Comparison of ENCODE assay signal across 13 cellular contexts in the genomic region with DNA sequence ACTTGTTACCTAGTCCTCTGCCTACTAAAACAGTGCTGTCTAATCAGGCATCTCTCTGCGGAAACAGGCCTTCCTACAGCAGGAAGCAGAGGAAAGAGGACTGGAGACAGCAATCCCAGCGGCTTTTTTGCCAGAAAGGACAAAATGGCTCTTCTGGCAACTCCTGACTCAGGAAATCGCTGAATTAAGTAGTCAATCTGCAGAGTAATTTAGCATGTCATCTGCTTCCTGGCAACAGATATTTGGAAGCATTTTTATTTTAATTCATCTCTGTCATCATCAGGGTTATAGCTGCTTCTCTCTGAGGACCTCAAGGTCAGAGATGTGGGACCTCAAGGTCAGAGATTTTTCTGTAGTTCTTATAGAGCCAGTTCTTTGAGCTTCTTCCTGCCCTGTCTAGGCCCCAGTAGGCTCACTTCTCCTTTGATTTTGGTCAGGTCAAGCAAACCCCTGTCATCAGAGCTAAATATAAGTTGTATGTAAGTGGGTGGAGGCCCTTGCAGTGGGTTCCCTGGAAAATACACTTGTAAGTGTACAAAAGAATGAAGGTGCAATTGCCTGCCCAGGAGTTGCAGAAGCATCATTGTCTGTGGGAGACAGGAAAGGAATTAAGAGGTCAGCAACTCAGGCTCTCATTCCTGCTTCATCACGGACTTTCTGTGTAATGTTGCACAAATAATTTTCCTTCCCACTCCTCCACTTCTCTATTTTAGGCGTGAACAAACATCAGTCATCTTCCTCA.
DNase-seq lines count a peak whose midpoint lies in the region; ATAC-seq, FAIRE-seq and TF ChIP-seq lines count a peak whose summit lies in the region.
"Had no signal": no experiment of that assay in that cellular context is flagged by ENCODE, and none has a peak within 500 bp of the region (broad histone marks: within the 10 kb centered on the region; RNA-seq: fewer than 3 reads in every experiment).

No MANE protein-coding gene starts in this region.

- WGBS in pancreas, 2 donors = 62 to 66% methylated on average over 5 of the region's 5 CpGs

- FAIRE-seq in pancreas (lab: Jason Lieb, UNC) = no peak

- H3K27me3 ChIP-seq in cardiac muscle cell (no peaks in the 10 kb centered on the region), pancreas (no peaks in the 10 kb centered on the region)

- intact Hi-C loops in pancreas (cut with DNase I) = no loop called here

- ATAC-seq in pancreas (peak in 3 of 4 donors; percentile 40 to 53 (median 51)), GM21528 (IDR thresholded peaks at IDR 0.05; ENCODE audit: low FRiP score, unreplicated experiment) (no peak)

- DNase-seq in AG20443 (ENCODE audit: low spot score) (peak; percentile 14), SKM-1 treated with dmso at 0.1 percent for 144 hours (lab: John Stamatoyannopoulos, UW; ENCODE audit: unreplicated experiment) (peak; percentile 46), cardiac muscle cell (ENCODE audit: low read depth in 1 of 2, low spot score in 1 of 2) (peak in 1 of 2 donors; percentile 49), pancreas (no peak), AG08395 (ENCODE audit: low spot score) (no peak), EL (no peak)
- DNase-seq in stimulated activated CD4-positive, alpha-beta T cell treated with anti-CD3 and anti-CD28 coated beads, Interleukin-15, amount 100 ng/mL, for 24 hours = no peak
- DNase-seq: activated CD4-positive, alpha-beta memory T cell treated with anti-CD3 and anti-CD28 coated beads, Interleukin-2, amount 10 ng/mL, durations not matched to agents 7 days and 5 days; amniotic stem cell; NCI-H2171; SHP77 treated with DMSO at 0.1 percent for 48 hours; stimulated activated CD4-positive, alpha-beta T cell treated with anti-CD3 and anti-CD28 coated beads, Interleukin-4, amount 100 ng/mL, for 4 hours had no signal

- peaks cover 22% of the 10 kb centered on the region for H3K4me1 ChIP-seq in cardiac muscle cell (ENCODE audit: low read depth)
- peaks cover 0 to 20% (median 0%) of the 10 kb centered on the region in 3 donors for H3K4me1 ChIP-seq in pancreas

- H3K4me3 ChIP-seq in cardiac muscle cell (no peak overlapping the region), pancreas (no peak overlapping the region)

- H3K36me3 ChIP-seq in cardiac muscle cell = no peaks in the 10 kb centered on the region
- H3K36me3 ChIP-seq in pancreas = no peaks in the 10 kb centered on the region

- H3K9me3 ChIP-seq in cardiac muscle cell (ENCODE audit: low read depth) (no peaks in the 10 kb centered on the region), pancreas (no peaks in the 10 kb centered on the region)

- peak overlapping the region; percentile 70 for H3K27ac ChIP-seq in cardiac muscle cell
- peak overlapping the region in 2 of 4 donors; percentile 17 to 53 for H3K27ac ChIP-seq in pancreas

- TF ChIP-seq CTCF in cardiac muscle cell (IDR thresholded peaks at IDR 0.05; ENCODE audit: low read depth, low read length) (no peak), pancreas (IDR thresholded peaks at IDR 0.05) (no peak)

Comparison
In these comparisons a context has a peak if more than half of its experiments do, and no peak if none do; other contexts are left out.
1. DNase-seq: peak in AG20443 (single experiment) and SKM-1 treated with dmso at 0.1 percent for 144 hours (single experiment); none in pancreas (0 of 6), AG08395 (single experiment), EL (single experiment) and stimulated activated CD4-positive, alpha-beta T cell treated with anti-CD3 and anti-CD28 coated beads, Interleukin-15, amount 100 ng/mL, for 24 hours (single experiment).